ENCODE assay signal across 8 cellular contexts in the genomic region with DNA sequence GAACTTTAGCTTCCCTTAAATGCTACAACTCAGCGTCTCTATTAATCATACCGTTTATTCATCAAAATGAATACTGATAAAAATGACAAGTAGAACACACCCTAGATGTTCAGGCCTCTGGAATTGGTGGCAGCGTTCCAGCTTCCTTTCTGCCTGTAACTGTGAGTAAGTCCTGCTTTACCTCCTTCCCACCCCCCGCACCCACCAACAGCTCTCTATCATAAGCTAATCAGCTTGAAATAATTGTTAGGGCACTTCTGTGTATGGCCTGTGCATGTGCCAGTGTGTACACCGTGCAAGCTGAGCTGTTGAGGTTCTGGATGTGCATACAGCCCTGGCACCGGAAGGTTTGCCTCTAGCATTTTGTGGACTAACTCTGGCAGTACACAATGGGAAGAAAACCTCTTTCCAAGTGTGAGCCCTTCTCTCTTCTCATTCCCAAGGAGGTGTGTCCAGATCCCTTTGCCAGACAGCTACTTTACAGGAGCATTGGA. TPM values are rescaled to one million over a fixed set of nuclear protein-coding genes. Genes with fewer than 3 reads are reported as not detected.
A peak's percentile ranks its signal among the peaks of the same experiment; 100 is the strongest.
DNase-seq lines count a peak whose midpoint lies in the region; ATAC-seq and TF ChIP-seq lines count a peak whose summit lies in the region.

No MANE protein-coding gene starts in this region.

- no peaks in the 10 kb centered on the region for H3K9me3 Mint-ChIP-seq in activated CD4-positive, alpha-beta T cell treated with anti-CD3 and anti-CD28 coated beads for 36 hours (ENCODE audit: low read depth)
- H3K9me3 Mint-ChIP-seq in activated naive CD8-positive, alpha-beta T cell (ENCODE audit: low read depth) = no peaks in the 10 kb centered on the region

- TF ChIP-seq POLR2A in stomach (IDR thresholded peaks at IDR 0.05) = no peak

- H3K36me3 ChIP-seq in stomach = no peaks in the 10 kb centered on the region

- no peak for TF ChIP-seq EP300 in stomach (IDR thresholded peaks at IDR 0.05)

- no peak for ATAC-seq in activated CD4-positive, alpha-beta T cell treated with anti-CD3 and anti-CD28 coated beads for 36 hours
- no peak for ATAC-seq in GM21367 (IDR thresholded peaks at IDR 0.05; ENCODE audit: unreplicated experiment)

- no peaks in the 10 kb centered on the region for H3K9me3 ChIP-seq in stomach

- peaks cover 0 to 19% (median 14%) of the 10 kb centered on the region in 4 donors for H3K4me1 ChIP-seq in stomach

- CTCF ChIA-PET in activated CD4-positive, alpha-beta T cell treated with anti-CD3 and anti-CD28 coated beads for 36 hours (lab: Charles Lee) = interaction anchor here (0.8 to 2.1 kb wide), 5 partner anchors 14 to 508 kb away, joined by 3 to 5 read pairs (median 3); no protein-coding TSS in a partner anchor

- peaks cover 21% of the 10 kb centered on the region for H3K27me3 Mint-ChIP-seq in activated CD4-positive, alpha-beta T cell treated with anti-CD3 and anti-CD28 coated beads for 36 hours
- peaks cover 6% of the 10 kb centered on the region for H3K27me3 Mint-ChIP-seq in activated naive CD8-positive, alpha-beta T cell

- POLR2A ChIA-PET in activated CD4-positive, alpha-beta T cell treated with anti-CD3 and anti-CD28 coated beads for 36 hours (lab: Charles Lee) = no interaction called here

- no peak for DNase-seq in activated CD4-positive, alpha-beta T cell treated with anti-CD3 and anti-CD28 coated beads for 36 hours
- DNase-seq in activated CD4-positive, alpha-beta T cell treated with anti-CD3 and anti-CD28 coated beads, Interleukin-2, amount 50 U/mL, for 4 hours = no peak
- DNase-seq in iris pigment epithelial cell (ENCODE audit: low read depth) (peak; percentile 86), stomach (peak; percentile 80), NCI-H1092 (lab: John Stamatoyannopoulos, UW) (no peak)
- no peak for DNase-seq in activated CD8-positive, alpha-beta memory T cell treated with anti-CD3 and anti-CD28 coated beads, Interleukin-2, amount 50 U/mL, for 48 hours

- TF ChIP-seq CTCF in stomach (IDR thresholded peaks at IDR 0.05) = no peak

- H3K27ac ChIP-seq in stomach = peak overlapping the region in 4 of 5 donors; percentile 74 to 82 (median 78)

- intact Hi-C loops in activated CD4-positive, alpha-beta T cell treated with anti-CD3 and anti-CD28 coated beads for 36 hours (cut with DNase I, micrococcal nuclease) = loop anchor here in 1 of 2 experiments (5.0 kb wide), 1 partner anchor 154 kb away; the partner anchor contains the start of genes NMBR and VTA1
- intact Hi-C loops in stomach (cut with DNase I; ENCODE audit: low total_unique reads) = no loop called here

- peak overlapping the region; percentile 75 for H3K4me3 Mint-ChIP-seq in activated CD4-positive, alpha-beta T cell treated with anti-CD3 and anti-CD28 coated beads for 36 hours
- peak overlapping the region; percentile 77 for H3K4me3 Mint-ChIP-seq in activated naive CD8-positive, alpha-beta T cell

- peaks cover 8% of the 10 kb centered on the region for H3K4me1 Mint-ChIP-seq in activated CD4-positive, alpha-beta T cell treated with anti-CD3 and anti-CD28 coated beads for 36 hours
- peaks cover 12% of the 10 kb centered on the region for H3K4me1 Mint-ChIP-seq in activated naive CD8-positive, alpha-beta T cell (ENCODE audit: low read depth)

- 20 to 47% (median 34%) methylated on average over 6 of the region's 6 CpGs for WGBS in stomach, 5 donors

- peaks cover 0 to 30% (median 14%) of the 10 kb centered on the region in 3 donors for H3K27me3 ChIP-seq in stomach

- peak overlapping the region; percentile 57 to 71 (median 60) for H3K4me3 ChIP-seq in stomach

- peak overlapping the region; percentile 44 for H3K27ac Mint-ChIP-seq in activated CD4-positive, alpha-beta T cell treated with anti-CD3 and anti-CD28 coated beads for 36 hours
- H3K27ac Mint-ChIP-seq in activated naive CD8-positive, alpha-beta T cell = no peak overlapping the region

- H3K36me3 Mint-ChIP-seq in activated CD4-positive, alpha-beta T cell treated with anti-CD3 and anti-CD28 coated beads for 36 hours (ENCODE audit: low read depth) = no peaks in the 10 kb centered on the region
- no peaks in the 10 kb centered on the region for H3K36me3 Mint-ChIP-seq in activated naive CD8-positive, alpha-beta T cell

RNA-seq across cellular contexts. Expression of gene ADGRG6, which starts 1.0 kb away (rescaled TPM):
- total RNA-seq in activated CD4-positive, alpha-beta T cell treated with anti-CD3 and anti-CD28 coated beads for 36 hours = under 1 TPM; 0.26 to 0.43 TPM
- 100 to 1,000 TPM in 1 of 5 donors, 10 to 100 TPM in 2, 1 to 10 TPM in 2; 8.2 to 102 (median 26.2) TPM for total RNA-seq in stomach
- 1 to 10 TPM; 1.1 to 4.6 (median 2.1) TPM for polyA plus RNA-seq in stomach

Comparison
In these comparisons a context has a peak if more than half of its experiments do, and no peak if none do; other contexts are left out.
1. DNase-seq: peak in iris pigment epithelial cell (single experiment) and stomach (single experiment); none in activated CD4-positive, alpha-beta T cell treated with anti-CD3 and anti-CD28 coated beads for 36 hours (single experiment), activated CD4-positive, alpha-beta T cell treated with anti-CD3 and anti-CD28 coated beads, Interleukin-2, amount 50 U/mL, for 4 hours (0 of 2), NCI-H1092 (single experiment) and activated CD8-positive, alpha-beta memory T cell treated with anti-CD3 and anti-CD28 coated beads, Interleukin-2, amount 50 U/mL, for 48 hours (single experiment).
2. RNA of gene ADGRG6, which starts 1.0 kb away (total RNA-seq): 8.2 to 102 TPM in stomach; 0.26 to 0.43 TPM in activated CD4-positive, alpha-beta T cell treated with anti-CD3 and anti-CD28 coated beads for 36 hours; every median in the first group is over 4 times any median in the second.